Comparison of ENCODE assay signal across 15 cellular contexts in the genomic region with DNA sequence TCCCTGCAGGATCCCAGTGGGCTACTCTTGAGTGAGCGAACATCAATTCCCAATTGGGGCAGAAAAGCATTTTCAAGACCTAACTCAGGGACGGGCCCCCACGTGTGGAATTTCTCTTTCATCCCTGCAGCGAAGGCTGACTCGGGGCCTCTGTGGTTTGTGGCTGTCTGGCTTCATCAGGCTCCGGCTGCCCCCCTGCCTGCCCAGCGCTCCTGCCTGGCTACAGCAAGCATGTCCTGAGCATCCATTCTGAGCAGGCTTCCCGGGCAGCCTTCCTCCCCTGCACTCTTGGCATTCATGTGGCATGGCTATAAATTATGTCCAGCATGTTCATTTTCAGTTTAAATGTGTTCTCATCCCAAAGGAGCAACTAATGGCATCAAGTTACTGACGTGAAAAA.
DNase-seq lines count a peak whose midpoint lies in the region; ATAC-seq, FAIRE-seq and TF ChIP-seq lines count a peak whose summit lies in the region.
"Had no signal": no experiment of that assay in that cellular context is flagged by ENCODE, and none has a peak within 500 bp of the region (broad histone marks: within the 10 kb centered on the region; RNA-seq: fewer than 3 reads in every experiment).

No MANE protein-coding gene starts in this region.

- H3K9me3 ChIP-seq in GM23248 (ENCODE audit: low read depth) = no peaks in the 10 kb centered on the region
- no peaks in the 10 kb centered on the region for H3K9me3 ChIP-seq in esophagus squamous epithelium
- H3K9me3 ChIP-seq: thoracic aorta had no signal

- H3K4me3 ChIP-seq in GM23248 = no peak overlapping the region
- H3K4me3 ChIP-seq in fibroblast of the aortic adventitia (ENCODE audit: low read depth, low read length) = no peak overlapping the region
- H3K4me3 ChIP-seq in skeletal muscle cell (ENCODE audit: low read depth, low read length) = no peak overlapping the region
- H3K4me3 ChIP-seq in esophagus squamous epithelium = no peak overlapping the region
- H3K4me3 ChIP-seq: thoracic aorta had no signal

- TF ChIP-seq CTCF in fibroblast of the aortic adventitia (IDR thresholded peaks at IDR 0.05; ENCODE audit: insufficient read depth, low read length) (no peak), esophagus squamous epithelium (IDR thresholded peaks at IDR 0.05) (no peak)

- no peaks in the 10 kb centered on the region for H3F3A ChIP-seq in GM23248 (ENCODE audit: insufficient read depth)

- no peak overlapping the region for H2AFZ ChIP-seq in GM23248

- no peak overlapping the region for H3K27ac ChIP-seq in GM23248
- H3K27ac ChIP-seq in esophagus squamous epithelium = no peak overlapping the region
- H3K27ac ChIP-seq: C4-2B, thoracic aorta had no signal

- no peak overlapping the region for H3K9ac ChIP-seq in GM23248

- no peak overlapping the region for H3K4me2 ChIP-seq in GM23248 (ENCODE audit: unreplicated experiment)

- H4K20me1 ChIP-seq in GM23248 (ENCODE audit: insufficient read depth) = no peaks in the 10 kb centered on the region

- TF ChIP-seq POLR2A in esophagus squamous epithelium (IDR thresholded peaks at IDR 0.05) = no peak

- no peaks in the 10 kb centered on the region for H3K79me2 ChIP-seq in GM23248 (ENCODE audit: insufficient read depth)

- in situ Hi-C loops in GM23248 (cut with MboI) = no loop called here

- intact Hi-C loops in esophagus squamous epithelium (cut with DNase I) = no loop called here

- H3K9me2 ChIP-seq in GM23248 (ENCODE audit: insufficient read depth) = no peaks in the 10 kb centered on the region

- WGBS in GM23248 (ENCODE audit: low coverage in 1 of 2, low lambda C conversion rate in 2 of 2, missing lambda C conversion rate in 2 of 2), 2 experiments = 34 to 37% methylated on average over 7 to 9 of the region's 9 CpGs
- 76 to 77% methylated on average over 8 to 9 of the region's 9 CpGs for WGBS in esophagus squamous epithelium, 2 donors

- no peak for FAIRE-seq in RCC 7860 (lab: Jason Lieb, UNC)
- FAIRE-seq: GM12891, islet of Langerhans had no signal

- no peak for ATAC-seq in GM19035 (IDR thresholded peaks at IDR 0.05; ENCODE audit: unreplicated experiment)

- DNase-seq in GM23248 (peak; percentile 32), RCC 7860 (ENCODE audit: low spot score) (peak; percentile 43), fibroblast of the aortic adventitia (ENCODE audit: low read depth) (peak; percentile 15), skeletal muscle cell (ENCODE audit: low read depth) (peak; percentile 74), esophagus squamous epithelium (lab: John Stamatoyannopoulos, UW) (no peak)
- no peak for DNase-seq in activated naive CD4-positive, alpha-beta T cell treated with anti-CD3 and anti-CD28 coated beads, Interleukin-2, amount 50 U/mL, for 16 hours
- DNase-seq in stimulated activated CD4-positive, alpha-beta T cell treated with anti-CD3 and anti-CD28 coated beads, Interleukin-1b, Interleukin-23, amount 100 ng/mL, for 48 hours = no peak
- DNase-seq: activated CD4-positive, CD25-positive, alpha-beta regulatory T cell; activated naive CD4-positive, alpha-beta T cell treated with Interleukin-2 at 50 U/mL for 16 hours; EL had no signal

- H3K27me3 ChIP-seq in GM23248 (replicated peaks; ENCODE audit: insufficient read depth) (no peaks in the 10 kb centered on the region), esophagus squamous epithelium (no peaks in the 10 kb centered on the region)

- H3K4me1 ChIP-seq in GM23248 (ENCODE audit: insufficient read depth) (no peaks in the 10 kb centered on the region), esophagus squamous epithelium (no peaks in the 10 kb centered on the region)

- no peaks in the 10 kb centered on the region for H3K36me3 ChIP-seq in GM23248 (ENCODE audit: low read depth)
- H3K36me3 ChIP-seq in esophagus squamous epithelium = peaks cover 0 to 6% (median 0%) of the 10 kb centered on the region in 3 donors
- H3K36me3 ChIP-seq: thoracic aorta had no signal

Comparison
In these comparisons a context has a peak if more than half of its experiments do, and no peak if none do; other contexts are left out.
1. DNase-seq: peak in GM23248 (single experiment), RCC 7860 (single experiment), fibroblast of the aortic adventitia (single experiment) and skeletal muscle cell (single experiment); none in esophagus squamous epithelium (single experiment), activated naive CD4-positive, alpha-beta T cell treated with anti-CD3 and anti-CD28 coated beads, Interleukin-2, amount 50 U/mL, for 16 hours (single experiment) and stimulated activated CD4-positive, alpha-beta T cell treated with anti-CD3 and anti-CD28 coated beads, Interleukin-1b, Interleukin-23, amount 100 ng/mL, for 48 hours (single experiment).